25 cellular contexts compared by ENCODE assay signal in genomic region chr4:11440481-11441181, GRCh38. TPM values are rescaled to one million over a fixed set of nuclear protein-coding genes. Genes with fewer than 3 reads are reported as not detected.
DNase-seq lines count a peak whose midpoint lies in the region; ATAC-seq, FAIRE-seq and TF ChIP-seq lines count a peak whose summit lies in the region.
"Had no signal": no experiment of that assay in that cellular context is flagged by ENCODE, and none has a peak within 500 bp of the region (broad histone marks: within the 10 kb centered on the region; RNA-seq: fewer than 3 reads in every experiment).

No MANE protein-coding gene starts in this region.

- no peak for ATAC-seq in K562
- ATAC-seq: CD8-positive, alpha-beta T cell had no signal

- TF ChIP-seq EP300 in K562 (IDR thresholded peaks at IDR 0.05; ENCODE audit: low read length): no peak

- CTCF ChIA-PET in mammary epithelial cell (lab: Charles Lee; ENCODE audit: low non-redundant PET) (no interaction called here), K562 (lab: Yijun Ruan, JAX; ENCODE audit: low intra/inter-chr PET ratio) (no interaction called here)

- DNase-seq in mammary epithelial cell (peak; percentile 73), breast epithelium (ENCODE audit: low spot score in 2 of 2) (no peak), K562 (ENCODE audit: extremely low read depth in 1 of 4, low spot score in 3 of 4) (no peak), medulla oblongata (ENCODE audit: extremely low spot score) (peak; percentile 47), HuH-7.5 (ENCODE audit: low spot score) (no peak), DMS79 (lab: John Stamatoyannopoulos, UW) (no peak), lower leg skin (ENCODE audit: low spot score in 2 of 2) (no peak)
- DNase-seq: Caco-2; CD8-positive, alpha-beta T cell; EL; HCEC 1CT; NCI-H1048; NCI-H1417; NCI-H1694; NCI-H2029 treated with DMSO at 0.1 percent for 48 hours; NCI-H69; Right ventricle myocardium superior; RPMI8226 had no signal

- no peak for FAIRE-seq in K562 (lab: Jason Lieb, UNC)
- FAIRE-seq: A204.1, GM12892, H1, HTR-8/SVneo had no signal

- H3K9me3 ChIP-seq in mammary epithelial cell (replicated peaks; ENCODE audit: insufficient read depth, low read length) (no peaks in the 10 kb centered on the region), breast epithelium (no peaks in the 10 kb centered on the region), K562 (replicated peaks; ENCODE audit: control insufficient read depth, insufficient read depth, low read depth, low read length) (no peaks in the 10 kb centered on the region)
- H3K9me3 ChIP-seq: Caco-2, SJSA1 had no signal

- no peak overlapping the region for H3K27ac ChIP-seq in mammary epithelial cell (ENCODE audit: insufficient read depth, low read depth, low read length)
- no peak overlapping the region for H3K27ac ChIP-seq in breast epithelium
- no peak overlapping the region for H3K27ac ChIP-seq in K562 (ENCODE audit: extremely low read depth, low read depth, low read length)
- peak overlapping the region; percentile 0 for H3K27ac ChIP-seq in temporal lobe (ENCODE audit: low read depth, low read length)
- H3K27ac ChIP-seq: C4-2B, SJSA1 had no signal

- TSS peak; percentile 79 for BruUV-seq in mammary epithelial cell (replicated peaks; lab: Mats Ljungman, UMichigan)
- no TSS peak for BruUV-seq in K562 (replicated peaks; lab: Mats Ljungman, UMichigan)

- H3K36me3 ChIP-seq in mammary epithelial cell (ENCODE audit: insufficient read depth, low read length) (no peaks in the 10 kb centered on the region), breast epithelium (no peaks in the 10 kb centered on the region), K562 (ENCODE audit: control insufficient read depth, insufficient read depth, low read length) (no peaks in the 10 kb centered on the region)
- H3K36me3 ChIP-seq: SJSA1 had no signal

- WGBS in mammary epithelial cell (ENCODE audit: low coverage, missing lambda C conversion rate): 84% methylated on average over 3 of the region's 4 CpGs
- 0% methylated on average over 4 of the region's 4 CpGs for WGBS in K562 (ENCODE audit: insufficient coverage, low coverage, missing lambda C conversion rate)
- 79 to 88% methylated on average over 4 of the region's 4 CpGs for WGBS in lower leg skin, 2 donors

- H3K4me1 ChIP-seq in mammary epithelial cell (ENCODE audit: insufficient read depth, low read length) (peaks cover 27% of the 10 kb centered on the region), breast epithelium (no peaks in the 10 kb centered on the region), K562 (replicated peaks in 1 of 2; ENCODE audit: control insufficient read depth in 2 of 2, insufficient read depth in 2 of 2, low read length in 2 of 2) (no peaks in the 10 kb centered on the region)
- H3K4me1 ChIP-seq: Caco-2, SJSA1 had no signal

- TF ChIP-seq POLR2A in breast epithelium (IDR thresholded peaks at IDR 0.05): no peak
- no peak for TF ChIP-seq POLR2A in K562 (conservative IDR thresholded peaks at IDR 0.05)
- no peak for TF ChIP-seq POLR2A in lower leg skin (IDR thresholded peaks at IDR 0.05)

- intact Hi-C loops in mammary epithelial cell (cut with micrococcal nuclease): no loop called here
- intact Hi-C loops in breast epithelium (cut with DNase I; ENCODE audit: low total_unique reads): no loop called here
- intact Hi-C loops in K562 (cut with micrococcal nuclease): no loop called here
- intact Hi-C loops in lower leg skin (cut with DNase I; ENCODE audit: low total_unique reads): no loop called here

- H3K9ac ChIP-seq in mammary epithelial cell (ENCODE audit: insufficient read depth, low read length) (no peak overlapping the region), K562 (ENCODE audit: insufficient read depth in 1 of 2, low read depth in 2 of 2, low read length in 2 of 2) (no peak overlapping the region)

- in situ Hi-C loops in mammary epithelial cell (cut with MboI; ENCODE audit: low sequenced_read_pairs in 2 of 2) (loop anchor here (25.0 kb wide), 1 partner anchor 272 kb away; no protein-coding TSS in a partner anchor), K562 (cut with MboI) (no loop called here)

- no peaks in the 10 kb centered on the region for H3K9me1 ChIP-seq in K562 (ENCODE audit: control insufficient read depth, insufficient read depth, low read length)

- H3K4me2 ChIP-seq in mammary epithelial cell (ENCODE audit: insufficient read depth, low read depth, low read length): no peak overlapping the region
- no peak overlapping the region for H3K4me2 ChIP-seq in K562 (ENCODE audit: insufficient read depth, low read length)

- TF ChIP-seq CTCF in mammary epithelial cell (conservative IDR thresholded peaks at IDR 0.05 in 1 of 2, IDR thresholded peaks at IDR 0.05 in 1 of 2; ENCODE audit: extremely low read depth in 1 of 2, insufficient read depth in 1 of 2, low read depth in 1 of 2, low read length in 2 of 2): no peak
- TF ChIP-seq CTCF in breast epithelium (IDR thresholded peaks at IDR 0.05): no peak
- TF ChIP-seq CTCF in K562 (IDR thresholded peaks at IDR 0.05 in 2 of 3, conservative IDR thresholded peaks at IDR 0.05 in 1 of 3; ENCODE audit: insufficient read depth in 2 of 3, low read depth in 1 of 3, low read length in 3 of 3): no peak
- no peak for TF ChIP-seq CTCF in lower leg skin (IDR thresholded peaks at IDR 0.05)

- no peak overlapping the region for H2AFZ ChIP-seq in mammary epithelial cell (ENCODE audit: low read depth, low read length)
- no peak overlapping the region for H2AFZ ChIP-seq in K562 (ENCODE audit: low read depth, low read length)

- no peak for TF ChIP-seq RAD21 in K562 (CRISPR knock-in tag; conservative IDR thresholded peaks at IDR 0.05 in 1 of 2, IDR thresholded peaks at IDR 0.05 in 1 of 2)

- no peak overlapping the region for H3K4me3 ChIP-seq in mammary epithelial cell (replicated peaks in 1 of 3; ENCODE audit: insufficient read depth in 1 of 3, low read depth in 2 of 3, low read length in 3 of 3)
- no peak overlapping the region for H3K4me3 ChIP-seq in breast epithelium
- no peak overlapping the region for H3K4me3 ChIP-seq in K562
- no peak overlapping the region for H3K4me3 ChIP-seq in lower leg skin (ENCODE audit: low read depth, poor library complexity, severe bottlenecking)
- H3K4me3 ChIP-seq: SJSA1 had no signal

- POLR2A ChIA-PET in K562 (lab: Yijun Ruan, JAX): no interaction called here

- no peaks in the 10 kb centered on the region for H4K20me1 ChIP-seq in mammary epithelial cell (ENCODE audit: insufficient read depth, low read length)
- H4K20me1 ChIP-seq in K562 (replicated peaks; ENCODE audit: control insufficient read depth, insufficient read depth, low read length): no peaks in the 10 kb centered on the region

- H3K27me3 ChIP-seq in mammary epithelial cell (ENCODE audit: insufficient read depth, low read length) (no peaks in the 10 kb centered on the region), breast epithelium (no peaks in the 10 kb centered on the region), K562 (ENCODE audit: control insufficient read depth in 2 of 2, insufficient read depth in 2 of 2, low read length in 2 of 2) (no peaks in the 10 kb centered on the region)
- H3K27me3 ChIP-seq: SJSA1 had no signal

- no peaks in the 10 kb centered on the region for H3K79me2 ChIP-seq in mammary epithelial cell (ENCODE audit: insufficient read depth, low read length)
- H3K79me2 ChIP-seq in K562 (ENCODE audit: control insufficient read depth, insufficient read depth, low read length): no peaks in the 10 kb centered on the region

- dilution Hi-C loops in mammary epithelial cell (cut with HindIII; ENCODE audit: low sequenced_read_pairs): no loop called here

TF ChIP-seq in K562, 482 proteins besides CTCF, POLR2A, EP300 and RAD21 (continues in another document):
- TF ChIP-seq MAFK (IDR thresholded peaks at IDR 0.05; ENCODE audit: low read length) (peak; percentile 50), ZNF23 (CRISPR knock-in tag; IDR thresholded peaks at IDR 0.05) (no peak), MAFF (IDR thresholded peaks at IDR 0.05; ENCODE audit: low read length) (peak; percentile 38), IFI16 (CRISPR knock-in tag; IDR thresholded peaks at IDR 0.05) (no peak), NR0B1 (IDR thresholded peaks at IDR 0.05; ENCODE audit: partially characterized antibody) (no peak), POLR2H (tag; IDR thresholded peaks at IDR 0.05; ENCODE audit: low read depth) (no peak)

RNA-seq across cellular contexts. Expression of gene HS3ST1, which starts 11.9 kb away (rescaled TPM):
- total RNA-seq in mammary epithelial cell: 10 to 100 TPM in 1 of 2 donors, 1 to 10 TPM in 1; 5.2 to 20.7 TPM
- polyA plus RNA-seq in mammary epithelial cell: 6.6 TPM
- 3.2 TPM for polyA minus RNA-seq in mammary epithelial cell
- total RNA-seq in breast epithelium: 1 to 10 TPM; 1.6 to 3.8 (median 3.6) TPM
- not detected in 2 replicates for total RNA-seq in K562 (2011; cell fraction: chromatin; rRNA removed; ENCODE audit: low replicate concordance)
- total RNA-seq in K562 (2011; cell fraction: nucleolus; rRNA removed): not detected in 2 replicates
- not detected in 2 replicates for total RNA-seq in K562 (2011; cell fraction: nucleoplasm; rRNA removed)
- total RNA-seq in K562 (2014; rRNA removed): not detected in 2 replicates
- total RNA-seq in K562 (2014; rRNA removed; fragmentation: Illumina TruSeq; extraction: Trizol): not detected in 2 replicates
- total RNA-seq in K562 (2015; rRNA removed; fragmentation: Illumina TruSeq; extraction: Trizol): not detected in 2 replicates
- total RNA-seq in K562 (2021): 0.02 TPM in 1 of 2 replicates, not detected in the other
- not detected in 2 replicates for polyA plus RNA-seq in K562 (2011; rRNA removed)
- not detected in 2 replicates for polyA plus RNA-seq in K562 (2011; cell fraction: cytosol; rRNA removed)
- not detected in 2 replicates for polyA plus RNA-seq in K562 (2011; cell fraction: nucleus; rRNA removed)
- not detected in 2 replicates for polyA plus RNA-seq in K562 (2012)
- not detected in 2 replicates for polyA plus RNA-seq in K562 (2014; fragmentation: Illumina TruSeq; extraction: Trizol)
- polyA plus RNA-seq in K562 (2014; fragmentation: Nextera tagmentation; extraction: Ambion mirVana): not detected
- polyA plus RNA-seq in K562 (2014; rRNA removed): not detected in 2 replicates
- polyA minus RNA-seq in K562 (2011; rRNA and poly(A)+ RNA removed): not detected in 2 replicates
- polyA minus RNA-seq in K562 (2011; cell fraction: cytosol; rRNA and poly(A)+ RNA removed): not detected in 2 replicates
- polyA minus RNA-seq in K562 (2011; cell fraction: nucleus; rRNA and poly(A)+ RNA removed): not detected in 2 replicates
- total RNA-seq in temporal lobe: 4.4 TPM
- under 1 TPM in 3 of 4 donors, not detected in 1; 0.05 to 0.36 (median 0.21) TPM for total RNA-seq in lower leg skin
- total RNA-seq: CD8-positive, alpha-beta T cell; SJSA1 had no signal

Comparison
In these comparisons a context has a peak if more than half of its experiments do, and no peak if none do; other contexts are left out.
1. DNase-seq: peak in mammary epithelial cell (single experiment) and medulla oblongata (single experiment); none in breast epithelium (0 of 2), K562 (0 of 4), HuH-7.5 (single experiment), DMS79 (single experiment) and lower leg skin (0 of 2).